ENCODE assay signal across 7 cellular contexts in the genomic region with DNA sequence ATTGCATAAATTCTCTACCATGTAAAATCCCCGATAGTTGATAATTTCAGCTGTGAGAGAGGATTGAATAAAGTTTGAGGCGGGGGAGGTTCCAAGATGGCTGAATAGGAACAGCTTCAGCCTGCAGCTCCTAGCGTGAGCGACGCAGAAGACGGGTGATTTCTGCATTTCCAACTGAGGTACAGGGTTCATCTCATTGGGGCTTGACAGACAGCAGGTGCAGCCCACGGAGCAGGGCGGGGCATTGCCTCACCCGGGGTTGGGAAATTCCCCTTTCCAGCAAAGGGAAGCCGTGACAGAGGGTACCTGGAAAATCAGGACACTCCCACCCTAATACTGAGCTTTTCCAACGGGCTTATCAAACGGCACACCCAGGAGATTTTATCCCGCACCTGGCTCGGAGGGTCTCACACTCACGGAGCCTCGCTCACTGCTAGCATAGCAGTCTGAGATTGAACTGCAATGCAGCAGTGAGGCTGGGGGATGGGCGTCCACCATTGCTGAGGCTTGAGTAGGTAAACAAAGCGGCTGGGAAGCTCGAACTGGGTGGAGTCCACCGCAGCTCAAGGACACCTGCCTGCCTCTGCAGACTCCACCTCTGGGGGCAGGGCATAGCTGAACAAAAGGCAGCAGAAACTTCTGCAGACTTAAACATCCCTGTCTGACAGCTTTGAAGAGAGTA.
DNase-seq lines count a peak whose midpoint lies in the region; TF ChIP-seq lines count a peak whose summit lies in the region.
"Not testable (repeated sequence)": the region's sequence is repeated elsewhere in the genome, so short reads cannot be mapped to it uniquely, and the experiment has no call there.

No MANE protein-coding gene starts in this region.

- H3K27me3 Mint-ChIP-seq in Calu3 (ENCODE audit: unreplicated experiment) = not testable (repeated sequence)

- BruUV-seq in Calu3 (replicated peaks; lab: Mats Ljungman, UMichigan) = not testable (repeated sequence)

- not testable (repeated sequence) for H3K27me3 ChIP-seq in iPS-15b (ENCODE audit: control insufficient read depth, insufficient read depth, low read length)

- CTCF ChIA-PET in Calu3 (lab: Charles Lee) = not testable (repeated sequence)

- not testable (repeated sequence) for H3K36me3 ChIP-seq in iPS-15b (ENCODE audit: control insufficient read depth, insufficient read depth, low read length)

- H3K9me3 ChIP-seq in iPS-15b (ENCODE audit: control insufficient read depth, insufficient read depth, low read length) = not testable (repeated sequence)

- peak overlapping the region; percentile 58 for H3K4me3 Mint-ChIP-seq in Calu3 (ENCODE audit: low read depth, unreplicated experiment)

- TF ChIP-seq CTCF in Calu3 (IDR thresholded peaks at IDR 0.05; ENCODE audit: unreplicated experiment); LNCaP clone FGC (IDR thresholded peaks at IDR 0.05; ENCODE audit: control insufficient read depth, extremely low read depth, insufficient read depth): not testable (repeated sequence)

- H3K27ac Mint-ChIP-seq in Calu3 (ENCODE audit: unreplicated experiment) = not testable (repeated sequence)

- intact Hi-C loops in Calu3 (cut with micrococcal nuclease; ENCODE audit: unreplicated experiment) = not testable (repeated sequence)

- peaks cover 14% of the 10 kb centered on the region for H3K9me3 Mint-ChIP-seq in Calu3 (ENCODE audit: low read depth, unreplicated experiment)

- H3K36me3 Mint-ChIP-seq in Calu3 (ENCODE audit: insufficient read depth, unreplicated experiment) = not testable (repeated sequence)

- not testable (repeated sequence) for H3K4me1 Mint-ChIP-seq in Calu3 (ENCODE audit: low read depth, unreplicated experiment)

- peak; percentile 20 for DNase-seq in Calu3
- DNase-seq in ELF-1 (ENCODE audit: low read depth, low spot score) = peak; percentile 26
- not testable (repeated sequence) for DNase-seq in LNCaP clone FGC (ENCODE audit: low read depth)
- DNase-seq in NCI-H510A (lab: John Stamatoyannopoulos, UW) = peak; percentile 22
- DNase-seq in NCI-H748 treated with DMSO at 0.1 percent for 48 hours (lab: John Stamatoyannopoulos, UW) = peak; percentile 54
- DNase-seq in SHP77 (lab: John Stamatoyannopoulos, UW) = peak; percentile 44 to 49

- H3K4me3 ChIP-seq in LNCaP clone FGC (ENCODE audit: low read depth, low read length) (peak overlapping the region; percentile 41), iPS-15b (ENCODE audit: low read depth, low read length) (peak overlapping the region; percentile 9)

- not testable (repeated sequence) for H3K4me1 ChIP-seq in iPS-15b (ENCODE audit: control insufficient read depth, insufficient read depth, low read length)

- H3K9ac ChIP-seq in iPS-15b (ENCODE audit: low read depth, low read length) = not testable (repeated sequence)
